Comparison of ENCODE assay signal across 11 cellular contexts in genomic region chr16:15966420-15967222, GRCh38. TPM values are rescaled to one million over a fixed set of nuclear protein-coding genes. Genes with fewer than 3 reads are reported as not detected.
DNase-seq lines count a peak whose midpoint lies in the region; ATAC-seq and TF ChIP-seq lines count a peak whose summit lies in the region.
"Had no signal": no experiment of that assay in that cellular context is flagged by ENCODE, and none has a peak within 500 bp of the region (broad histone marks: within the 10 kb centered on the region; RNA-seq: fewer than 3 reads in every experiment).

No MANE protein-coding gene starts in this region.

- intact Hi-C loops in HCT116 (cut with micrococcal nuclease), result no loop called here
- intact Hi-C loops in activated T-helper 2 cell treated with anti-CD3 and anti-CD28 coated beads, Interferon-gamma antibody, Interleukin-2, Interleukin-4, amounts not matched to agents 10 μg/mL and 5 μg/mL and 100 μg/mL, durations not matched to agents 14 hours and 24 hours and 36 hours (cut with micrococcal nuclease), result no loop called here
- intact Hi-C loops in prostate gland (cut with DNase I), result no loop called here

- no peaks in the 10 kb centered on the region for H3K27me3 Mint-ChIP-seq in activated T-helper 2 cell treated with anti-CD3 and anti-CD28 coated beads, Interferon-gamma antibody, Interleukin-2, Interleukin-4, amounts not matched to agents 10 μg/mL and 5 μg/mL and 100 μg/mL, durations not matched to agents 14 hours and 24 hours and 36 hours (ENCODE audit: low read depth)
- H3K27me3 Mint-ChIP-seq in glutamatergic neuron (ENCODE audit: unreplicated experiment), result peaks cover 5% of the 10 kb centered on the region

- peak overlapping the region; percentile 58 for H3K9ac ChIP-seq in HCT116 (ENCODE audit: low read length)

- peak overlapping the region; percentile 72 for H3K4me2 ChIP-seq in HCT116 (ENCODE audit: low read length)
- H3K4me2 ChIP-seq: hepatocyte had no signal

- RAD21 ChIA-PET in HCT116 (lab: Charles Lee; ENCODE audit: low non-redundant PET in 1 of 2, low total read pairs in 2 of 2, uncharacterized antibody in 2 of 2, unreplicated experiment in 2 of 2), result interaction anchor here (0.5 to 0.6 kb wide), 4 partner anchors 31 to 177 kb away, joined by 3 to 5 read pairs (median 3); no protein-coding TSS in a partner anchor

- POLR2A ChIA-PET in AG04450 (lab: Yijun Ruan, JAX), result interaction anchor here (0.5 to 1.2 kb wide), 10 partner anchors 9 to 145 kb away, joined by 3 to 5 read pairs (median 3); no protein-coding TSS in a partner anchor
- POLR2A ChIA-PET in HCT116 (lab: Charles Lee), result interaction anchor here (2.0 kb wide), 1 partner anchor 78 kb away, joined by 8 read pairs; the partner anchor contains the start of gene CEP20

- ATAC-seq in HCT116, result peak; percentile 85

- TF ChIP-seq POLR2A in HCT116 (IDR thresholded peaks at IDR 0.05; ENCODE audit: borderline replicate concordance, extremely low read depth, insufficient read depth, insufficient read length) (no peak), prostate gland (IDR thresholded peaks at IDR 0.05) (no peak)

- no peak overlapping the region for H2AFZ ChIP-seq in HCT116 (ENCODE audit: low read depth, low read length, poor library complexity, severe bottlenecking)
- H2AFZ ChIP-seq: hepatocyte had no signal

- H4K20me1 ChIP-seq in HCT116 (ENCODE audit: insufficient read depth), result peaks cover 3% of the 10 kb centered on the region; the same call in 1 of the 2 replicates

- CTCF ChIA-PET in AG04450 (lab: Charles Lee) (interaction anchor here (0.9 to 1.2 kb wide), 3 partner anchors 92 to 161 kb away, joined by 3 to 6 read pairs (median 3); no protein-coding TSS in a partner anchor), HCT116 (lab: Charles Lee) (interaction anchor here (1.0 to 1.2 kb wide), 2 partner anchors 12 to 92 kb away, joined by 3 read pairs; no protein-coding TSS in a partner anchor)

- H3K27ac Mint-ChIP-seq in activated T-helper 2 cell treated with anti-CD3 and anti-CD28 coated beads, Interferon-gamma antibody, Interleukin-2, Interleukin-4, amounts not matched to agents 10 μg/mL and 5 μg/mL and 100 μg/mL, durations not matched to agents 14 hours and 24 hours and 36 hours, result peak overlapping the region; percentile 40
- H3K27ac Mint-ChIP-seq in glutamatergic neuron (ENCODE audit: unreplicated experiment), result no peak overlapping the region

- TF ChIP-seq CTCF in AG04450 (IDR thresholded peaks at IDR 0.05; ENCODE audit: low read depth, low read length) (no peak), HCT116 (IDR thresholded peaks at IDR 0.05 in 2 of 3, conservative IDR thresholded peaks at IDR 0.05 in 1 of 3; ENCODE audit: borderline replicate concordance in 1 of 3, insufficient read depth in 1 of 3, low read depth in 2 of 3, low read length in 2 of 3) (no peak), kidney epithelial cell (IDR thresholded peaks at IDR 0.05; ENCODE audit: insufficient read depth, low read length, poor library complexity, severe bottlenecking) (no peak), prostate gland (IDR thresholded peaks at IDR 0.05) (no peak), glutamatergic neuron (IDR thresholded peaks at IDR 0.05; ENCODE audit: partially characterized antibody, unreplicated experiment) (no peak)

- H3K27ac ChIP-seq in AG04450 (ENCODE audit: low read depth, low read length) (peak overlapping the region; percentile 81), HCT116 (ENCODE audit: low read depth, low read length) (peak overlapping the region; percentile 75), prostate gland (no peak overlapping the region)
- H3K27ac ChIP-seq: hepatocyte had no signal

- H3K27me3 ChIP-seq in AG04450 (ENCODE audit: control insufficient read depth, insufficient read depth, low read length) (no peaks in the 10 kb centered on the region), HCT116 (ENCODE audit: insufficient read depth, low read length) (no peaks in the 10 kb centered on the region), kidney epithelial cell (ENCODE audit: control insufficient read depth, insufficient read depth, low read length) (no peaks in the 10 kb centered on the region), prostate gland (replicated peaks; ENCODE audit: insufficient read depth) (no peaks in the 10 kb centered on the region)
- H3K27me3 ChIP-seq: hepatocyte had no signal

- peaks cover 95% of the 10 kb centered on the region for H3K79me2 ChIP-seq in HCT116 (ENCODE audit: insufficient read depth, low read length)

- peak; percentile 61 for DNase-seq in AG04450 (ENCODE audit: low read depth, low spot score)
- peak; percentile 92 for DNase-seq in HCT116 (ENCODE audit: low read depth, low spot score)
- DNase-seq in activated T-helper 2 cell treated with anti-CD3 and anti-CD28 coated beads, Interferon-gamma antibody, Interleukin-2, Interleukin-4, amounts not matched to agents 10 μg/mL and 5 μg/mL and 100 μg/mL, durations not matched to agents 14 hours and 24 hours and 36 hours (ENCODE audit: low spot score), result no peak
- DNase-seq in kidney epithelial cell (ENCODE audit: low read depth), result peak; percentile 63
- no peak for DNase-seq in effector CD8-positive, alpha-beta T cell (lab: John Stamatoyannopoulos, UW)
- DNase-seq in COLO829 (ENCODE audit: low spot score), result no peak
- DNase-seq in prostate gland (ENCODE audit: low spot score), result no peak
- DNase-seq in glutamatergic neuron, result no peak
- DNase-seq: activated T-cell treated with anti-CD3 and anti-CD28 coated beads, Interleukin-2, amount 50 U/mL, for 1 hour; RPMI8226 had no signal

- no peaks in the 10 kb centered on the region for H3K9me2 ChIP-seq in HCT116 (ENCODE audit: insufficient read depth)

- H3K9me3 Mint-ChIP-seq in activated T-helper 2 cell treated with anti-CD3 and anti-CD28 coated beads, Interferon-gamma antibody, Interleukin-2, Interleukin-4, amounts not matched to agents 10 μg/mL and 5 μg/mL and 100 μg/mL, durations not matched to agents 14 hours and 24 hours and 36 hours, result peaks cover 48% of the 10 kb centered on the region
- peaks cover under 1% of the 10 kb centered on the region for H3K9me3 Mint-ChIP-seq in glutamatergic neuron (ENCODE audit: unreplicated experiment)

- peaks cover 94% of the 10 kb centered on the region for H3K36me3 Mint-ChIP-seq in activated T-helper 2 cell treated with anti-CD3 and anti-CD28 coated beads, Interferon-gamma antibody, Interleukin-2, Interleukin-4, amounts not matched to agents 10 μg/mL and 5 μg/mL and 100 μg/mL, durations not matched to agents 14 hours and 24 hours and 36 hours (ENCODE audit: low read depth)
- H3K36me3 Mint-ChIP-seq in glutamatergic neuron (ENCODE audit: unreplicated experiment), result peaks cover 12% of the 10 kb centered on the region

- H3K9me3 ChIP-seq in AG04450 (ENCODE audit: control insufficient read depth, insufficient read depth, low read length) (peaks cover 2% of the 10 kb centered on the region), HCT116 (ENCODE audit: control insufficient read depth in 1 of 2, insufficient read depth in 1 of 2, low read depth in 1 of 2, low read length in 2 of 2) (peaks cover 0 to 3% of the 10 kb centered on the region in 2 experiments; a peak in 1 of 4 replicates), prostate gland (no peaks in the 10 kb centered on the region)

- peaks cover 34% of the 10 kb centered on the region for H3K4me1 Mint-ChIP-seq in activated T-helper 2 cell treated with anti-CD3 and anti-CD28 coated beads, Interferon-gamma antibody, Interleukin-2, Interleukin-4, amounts not matched to agents 10 μg/mL and 5 μg/mL and 100 μg/mL, durations not matched to agents 14 hours and 24 hours and 36 hours (ENCODE audit: low read depth)
- H3K4me1 Mint-ChIP-seq in glutamatergic neuron (ENCODE audit: low read depth, unreplicated experiment), result peaks cover 9% of the 10 kb centered on the region

- no TSS peak for BruUV-seq in HCT116 (replicated peaks; lab: Mats Ljungman, UMichigan)

- peaks cover 56 to 73% of the 10 kb centered on the region in 2 experiments for H3K4me1 ChIP-seq in HCT116 (ENCODE audit: control insufficient read depth in 1 of 2, insufficient read depth in 2 of 2, low read length in 2 of 2)
- H3K4me1 ChIP-seq in prostate gland (replicated peaks), result peaks cover 3% of the 10 kb centered on the region

- H3K4me3 ChIP-seq in AG04450 (ENCODE audit: low read depth, low read length) (no peak overlapping the region), HCT116 (replicated peaks in 1 of 2; ENCODE audit: low read depth in 1 of 2, low read length in 2 of 2) (peak overlapping the region; percentile 18 to 44), kidney epithelial cell (ENCODE audit: low read depth, low read length) (no peak overlapping the region), prostate gland (no peak overlapping the region)
- H3K4me3 ChIP-seq: hepatocyte had no signal

- 45% methylated on average over 8 of the region's 8 CpGs for WGBS in prostate gland

- no peak for TF ChIP-seq RAD21 in HCT116 (IDR thresholded peaks at IDR 0.05; ENCODE audit: low read depth)

- H3K36me3 ChIP-seq in HCT116 (ENCODE audit: control insufficient read depth in 1 of 2, insufficient read depth in 2 of 2, low read length in 2 of 2) (peaks cover 0 to 20% of the 10 kb centered on the region in 2 experiments; a peak in 2 of 4 replicates), kidney epithelial cell (ENCODE audit: control insufficient read depth, insufficient read depth, low read length) (peaks cover 1% of the 10 kb centered on the region), prostate gland (no peaks in the 10 kb centered on the region)

- H3K4me3 Mint-ChIP-seq in activated T-helper 2 cell treated with anti-CD3 and anti-CD28 coated beads, Interferon-gamma antibody, Interleukin-2, Interleukin-4, amounts not matched to agents 10 μg/mL and 5 μg/mL and 100 μg/mL, durations not matched to agents 14 hours and 24 hours and 36 hours (ENCODE audit: low read depth), result no peak overlapping the region
- H3K4me3 Mint-ChIP-seq in glutamatergic neuron (ENCODE audit: unreplicated experiment), result no peak overlapping the region

TF ChIP-seq in HCT116, 20 proteins besides CTCF, POLR2A, EP300 and RAD21 (continues in another document):
- peak; percentile 47 for TF ChIP-seq POLR2AphosphoS5 (IDR thresholded peaks at IDR 0.05; ENCODE audit: low read depth, low read length)
- TF ChIP-seq FOSL1 (IDR thresholded peaks at IDR 0.05; ENCODE audit: low read depth), result peak; percentile 80
- peak; percentile 64 for TF ChIP-seq TCF7L2 (IDR thresholded peaks at IDR 0.05; ENCODE audit: borderline replicate concordance, extremely low read depth, insufficient read depth, insufficient read length)
- peak; percentile 67; the same call in 1 of the 2 replicates for TF ChIP-seq JUND (IDR thresholded peaks at IDR 0.05)
- TF ChIP-seq ZFX (IDR thresholded peaks at IDR 0.05), result no peak
- TF ChIP-seq CBX3 (IDR thresholded peaks at IDR 0.05; ENCODE audit: low read depth), result no peak; the same call in 1 of the 2 replicates

RNA-seq across cellular contexts. Expression of gene ABCC1, which starts 17.2 kb away (rescaled TPM):
- 69.7 and 102 TPM in 2 replicates for polyA plus RNA-seq in AG04450 (2011; rRNA removed)
- polyA minus RNA-seq in AG04450 (2011; rRNA and poly(A)+ RNA removed), result 290 and 395 TPM in 2 replicates
- total RNA-seq in HCT116 (2021; ENCODE audit: unreplicated experiment) (61.9 TPM), kidney epithelial cell (24.9 and 27.2 TPM in 2 replicates), prostate gland (10 to 100 TPM; 33.4 to 87.7 TPM), glutamatergic neuron (ENCODE audit: unreplicated experiment) (29.9 TPM)
- 47.3 and 48.1 TPM in 2 replicates for polyA plus RNA-seq in HCT116 (2012)
- total RNA-seq in activated T-helper 2 cell treated with anti-CD3 and anti-CD28 coated beads, Interferon-gamma antibody, Interleukin-2, Interleukin-4, amounts not matched to agents 10 μg/mL and 5 μg/mL and 100 μg/mL, durations not matched to agents 14 hours and 24 hours and 36 hours, result 95.7 and 99.4 TPM in 2 replicates

Comparison
In these comparisons a context has a peak if more than half of its experiments do, and no peak if none do; other contexts are left out.
1. DNase-seq: peak in AG04450 (single experiment), HCT116 (single experiment) and kidney epithelial cell (single experiment); none in activated T-helper 2 cell treated with anti-CD3 and anti-CD28 coated beads, Interferon-gamma antibody, Interleukin-2, Interleukin-4, amounts not matched to agents 10 μg/mL and 5 μg/mL and 100 μg/mL, durations not matched to agents 14 hours and 24 hours and 36 hours (single experiment), effector CD8-positive, alpha-beta T cell (single experiment), COLO829 (single experiment), prostate gland (single experiment) and glutamatergic neuron (single experiment).
2. H3K27ac ChIP-seq: peak in AG04450 (single experiment) and HCT116 (single experiment); none in prostate gland (0 of 2).
3. H3K4me3 ChIP-seq: peak in HCT116 (2 of 2); none in AG04450 (single experiment), kidney epithelial cell (single experiment) and prostate gland (0 of 2).